Comparison of ENCODE assay signal across 8 cellular contexts in genomic region chr22:31247726-31248125, GRCh38. TPM values are rescaled to one million over a fixed set of nuclear protein-coding genes. Genes with fewer than 3 reads are reported as not detected.
DNase-seq lines count a peak whose midpoint lies in the region; ATAC-seq and TF ChIP-seq lines count a peak whose summit lies in the region.

No MANE protein-coding gene starts in this region.

- H3K36me3 Mint-ChIP-seq in endodermal cell (ENCODE audit: low read depth) (peaks cover 5% of the 10 kb centered on the region), nephron progenitor cell (ENCODE audit: low read depth) (no peaks in the 10 kb centered on the region)

- H3K9me3 ChIP-seq in BLaER1, result no peaks in the 10 kb centered on the region
- H3K9me3 ChIP-seq in PC-3 (ENCODE audit: low read length), result no peaks in the 10 kb centered on the region
- H3K9me3 ChIP-seq in endodermal cell (ENCODE audit: control insufficient read depth, low read length), result no peaks in the 10 kb centered on the region

- TF ChIP-seq CTCF in PC-3 (conservative IDR thresholded peaks at IDR 0.05; ENCODE audit: low read depth, low read length), result no peak
- no peak for TF ChIP-seq CTCF in endodermal cell (conservative IDR thresholded peaks at IDR 0.05)
- TF ChIP-seq CTCF in nephron progenitor cell (IDR thresholded peaks at IDR 0.05), result no peak
- no peak for TF ChIP-seq CTCF in GM13976 (IDR thresholded peaks at IDR 0.05; ENCODE audit: borderline replicate concordance, control extremely low read depth, extremely low read depth, insufficient read depth, missing control alignments)

- no peak for DNase-seq in PC-3
- no peak for DNase-seq in endodermal cell
- DNase-seq in nephron progenitor cell, result no peak
- no peak for DNase-seq in RKO (ENCODE audit: low spot score)
- no peak for DNase-seq in GM13976 (ENCODE audit: low spot score)
- no peak for DNase-seq in posterior cingulate gyrus

- WGBS in endodermal cell (ENCODE audit: insufficient coverage in 1 of 2, insufficient read length in 1 of 2), 2 experiments, result 92% methylated on average over 1 of the region's 1 CpG; no CpG with 5 or more reads in 1 of the 2 experiments

- H3K4me2 ChIP-seq in BLaER1 (peak overlapping the region; percentile 76), PC-3 (ENCODE audit: low read length) (peak overlapping the region; percentile 64)

- peak overlapping the region; percentile 30; the same call in 1 of the 2 replicates for H3K4me3 ChIP-seq in BLaER1
- H3K4me3 ChIP-seq in PC-3 (ENCODE audit: low read length), result no peak overlapping the region
- peak overlapping the region; percentile 72 for H3K4me3 ChIP-seq in endodermal cell (ENCODE audit: low read length)

- CTCF ChIA-PET in PC-3 (lab: Charles Lee), result no interaction called here

- H3K9me3 Mint-ChIP-seq in endodermal cell, result no peaks in the 10 kb centered on the region
- no peaks in the 10 kb centered on the region for H3K9me3 Mint-ChIP-seq in nephron progenitor cell

- no peaks in the 10 kb centered on the region for H3F3A ChIP-seq in PC-3 (ENCODE audit: low read length, unreplicated experiment)

- H3K79me2 ChIP-seq in PC-3 (ENCODE audit: low read length), result no peaks in the 10 kb centered on the region

- H3K27me3 Mint-ChIP-seq in endodermal cell (ENCODE audit: insufficient read depth) (no peaks in the 10 kb centered on the region), nephron progenitor cell (ENCODE audit: low read depth, poor library complexity) (no peaks in the 10 kb centered on the region)

- H2AFZ ChIP-seq in PC-3 (ENCODE audit: low read length), result no peak overlapping the region

- no peaks in the 10 kb centered on the region for H3K9me2 ChIP-seq in PC-3 (replicated peaks; ENCODE audit: low read length)

- H4K20me1 ChIP-seq in BLaER1 (peaks cover 24% of the 10 kb centered on the region), PC-3 (ENCODE audit: low read length) (no peaks in the 10 kb centered on the region)

- peak overlapping the region; percentile 85 for H3K27ac Mint-ChIP-seq in endodermal cell
- peak overlapping the region; percentile 87 for H3K27ac Mint-ChIP-seq in nephron progenitor cell

- intact Hi-C loops in PC-3 (cut with micrococcal nuclease), result loop anchor here (2.0 kb wide), 1 partner anchor 25 kb away; no protein-coding TSS in a partner anchor
- intact Hi-C loops in posterior cingulate gyrus (cut with DNase I), result no loop called here

- BruUV-seq in PC-3 (replicated peaks; lab: Mats Ljungman, UMichigan), result no TSS peak

- H3K4me1 Mint-ChIP-seq in endodermal cell (peaks cover 43% of the 10 kb centered on the region), nephron progenitor cell (peaks cover 66% of the 10 kb centered on the region)

- H3K9ac ChIP-seq in BLaER1 (peak overlapping the region; percentile 47; the same call in 1 of the 2 replicates), PC-3 (ENCODE audit: low read length) (no peak overlapping the region), endodermal cell (ENCODE audit: extremely low read depth, low read length, poor library complexity, severe bottlenecking) (no peak overlapping the region)

- H3K27ac ChIP-seq in BLaER1 (no peak overlapping the region), PC-3 (ENCODE audit: low read length) (no peak overlapping the region), endodermal cell (ENCODE audit: low read depth, low read length) (peak overlapping the region; percentile 82)

- in situ Hi-C loops in GM13976 (cut with MboI; ENCODE audit: low sequenced_read_pairs, unreplicated experiment), result no loop called here

- POLR2A ChIA-PET in PC-3 (lab: Charles Lee; ENCODE audit: unreplicated experiment), result no interaction called here

- no peak for ATAC-seq in PC-3
- no peak for ATAC-seq in HG03108 (IDR thresholded peaks at IDR 0.05; ENCODE audit: unreplicated experiment)

- no peaks in the 10 kb centered on the region for H3K27me3 ChIP-seq in BLaER1
- H3K27me3 ChIP-seq in PC-3 (ENCODE audit: low read length), result no peaks in the 10 kb centered on the region
- H3K27me3 ChIP-seq in endodermal cell (ENCODE audit: control insufficient read depth, insufficient read depth, low read length, poor library complexity, severe bottlenecking), result no peaks in the 10 kb centered on the region

- peak overlapping the region; percentile 39 for H3K4me3 Mint-ChIP-seq in endodermal cell
- peak overlapping the region; percentile 82 for H3K4me3 Mint-ChIP-seq in nephron progenitor cell

- H3K4me1 ChIP-seq in BLaER1, result peaks cover 21% of the 10 kb centered on the region
- peaks cover 19% of the 10 kb centered on the region for H3K4me1 ChIP-seq in PC-3 (ENCODE audit: insufficient read depth, low read length)
- H3K4me1 ChIP-seq in endodermal cell (ENCODE audit: control insufficient read depth, insufficient read depth, low read length), result peaks cover 22% of the 10 kb centered on the region

- H3K36me3 ChIP-seq in BLaER1 (peaks cover 27% of the 10 kb centered on the region), PC-3 (ENCODE audit: low read depth, low read length) (no peaks in the 10 kb centered on the region), endodermal cell (ENCODE audit: control insufficient read depth, insufficient read depth, low read length) (no peaks in the 10 kb centered on the region)

RNA-seq across cellular contexts. Expression of gene LIMK2, which starts 35.6 kb away (rescaled TPM):
- total RNA-seq in PC-3 (2014; rRNA removed) (13.2 and 17.2 TPM in 2 replicates), endodermal cell (10 to 100 TPM; 41.4 to 42.2 TPM)
- 26.5 TPM for polyA plus RNA-seq in endodermal cell (2013, experiment 1 of 2)
- 25.9 TPM for polyA plus RNA-seq in endodermal cell (2013, experiment 2 of 2)

RNA-seq across cellular contexts. Expression of gene PIK3IP1, which starts 44.6 kb away (rescaled TPM):
- 1.5 and 1.9 TPM in 2 replicates for total RNA-seq in PC-3 (2014; rRNA removed)
- 1 to 10 TPM; 2.0 to 3.5 TPM for total RNA-seq in endodermal cell
- polyA plus RNA-seq in endodermal cell (2013, experiment 1 of 2), result 5.5 TPM
- 4.4 TPM for polyA plus RNA-seq in endodermal cell (2013, experiment 2 of 2)
